In genomic region chr6:143570147-143570853, GRCh38 we compare ENCODE assay signal across 15 cellular contexts. TPM values are rescaled to one million over a fixed set of nuclear protein-coding genes. Genes with fewer than 3 reads are reported as not detected.
DNase-seq lines count a peak whose midpoint lies in the region; ATAC-seq and TF ChIP-seq lines count a peak whose summit lies in the region.
"Had no signal": no experiment of that assay in that cellular context is flagged by ENCODE, and none has a peak within 500 bp of the region (broad histone marks: within the 10 kb centered on the region; RNA-seq: fewer than 3 reads in every experiment).

No MANE protein-coding gene starts in this region.

- H3K9me2 ChIP-seq in GM23338 (ENCODE audit: insufficient read depth) = no peaks in the 10 kb centered on the region

- TF ChIP-seq CTCF in GM23338 (conservative IDR thresholded peaks at IDR 0.05; ENCODE audit: low read depth in 2 of 2) = no peak

- H2BK15ac ChIP-seq in mesendoderm (replicated peaks; ENCODE audit: low read depth) = no peak overlapping the region

- peak overlapping the region; percentile 23; the same call in 1 of the 2 replicates for H3K4me2 ChIP-seq in GM23338
- H3K4me2 ChIP-seq in mesendoderm (ENCODE audit: low read length) = peak overlapping the region; percentile 22
- H3K4me2 ChIP-seq: PC-9 had no signal

- no peaks in the 10 kb centered on the region for H3K36me3 Mint-ChIP-seq in GM23338 (ENCODE audit: low read depth)
- peaks cover 10% of the 10 kb centered on the region for H3K36me3 Mint-ChIP-seq in central memory CD8-positive, alpha-beta T cell (ENCODE audit: insufficient read depth)

- ATAC-seq in GM23338 (peak; percentile 83), HG02840 (IDR thresholded peaks at IDR 0.05; ENCODE audit: low FRiP score, unreplicated experiment) (no peak), GM18511 (IDR thresholded peaks at IDR 0.05; ENCODE audit: unreplicated experiment) (no peak)
- no peak for ATAC-seq in central memory CD8-positive, alpha-beta T cell (replicated peaks; ENCODE audit: extremely low read depth, poor library complexity, severe bottlenecking)

- no peak overlapping the region for H4K8ac ChIP-seq in mesendoderm (ENCODE audit: low read depth, low read length)

- H3K36me3 ChIP-seq in GM23338 (ENCODE audit: insufficient read depth) (no peaks in the 10 kb centered on the region), HUES64 (ENCODE audit: insufficient read depth, low read length) (no peaks in the 10 kb centered on the region), mesendoderm (ENCODE audit: control insufficient read depth, insufficient read depth, low read length) (no peaks in the 10 kb centered on the region)
- H3K36me3 ChIP-seq: SJSA1 had no signal

- no peak overlapping the region for H2BK120ac ChIP-seq in mesendoderm (ENCODE audit: low read depth, low read length)

- H3K27ac Mint-ChIP-seq in GM23338 = no peak overlapping the region
- peak overlapping the region; percentile 59 for H3K27ac Mint-ChIP-seq in central memory CD8-positive, alpha-beta T cell (ENCODE audit: low read depth)

- no peak overlapping the region for H2BK5ac ChIP-seq in mesendoderm (ENCODE audit: low read length)

- DNase-seq in GM23338 (ENCODE audit: low spot score) = peak; percentile 31
- no peak for DNase-seq in central memory CD8-positive, alpha-beta T cell (ENCODE audit: low spot score in 2 of 2)
- peak; percentile 64 for DNase-seq in mesendoderm
- DNase-seq in cortex of kidney (lab: John Stamatoyannopoulos, UW) = no peak
- DNase-seq in NCI-H82 (lab: John Stamatoyannopoulos, UW) = no peak
- DNase-seq: Calu3, DMS79, NCI-H1048, NCI-H1436 treated with DMSO at 0.1 percent for 48 hours, NCI-H2107, PC-9 had no signal

- H3F3A ChIP-seq in GM23338 (replicated peaks; ENCODE audit: low read depth) = no peaks in the 10 kb centered on the region

- WGBS in HUES64 = 55% methylated on average over 13 of the region's 13 CpGs
- WGBS in mesendoderm (ENCODE audit: extremely low coverage, insufficient coverage, low lambda C conversion rate) = no CpG with 5 or more reads among the region's 13 CpGs

- peaks cover 14% of the 10 kb centered on the region for H3K4me1 Mint-ChIP-seq in GM23338
- H3K4me1 Mint-ChIP-seq in central memory CD8-positive, alpha-beta T cell = peaks cover 56% of the 10 kb centered on the region

- no peaks in the 10 kb centered on the region for H3K27me3 ChIP-seq in GM23338 (ENCODE audit: insufficient read depth)
- no peaks in the 10 kb centered on the region for H3K27me3 ChIP-seq in HUES64 (ENCODE audit: insufficient read depth, low read length)
- H3K27me3 ChIP-seq in mesendoderm (ENCODE audit: insufficient read depth, low read length, poor library complexity) = no peaks in the 10 kb centered on the region
- H3K27me3 ChIP-seq: SJSA1 had no signal

- no peaks in the 10 kb centered on the region for H3K9me3 Mint-ChIP-seq in GM23338
- H3K9me3 Mint-ChIP-seq in central memory CD8-positive, alpha-beta T cell = no peaks in the 10 kb centered on the region

- no peak overlapping the region for H3K9ac ChIP-seq in HUES64 (ENCODE audit: low read depth, low read length)
- H3K9ac ChIP-seq in mesendoderm (ENCODE audit: low read length) = no peak overlapping the region

- H2AFZ ChIP-seq in GM23338 = no peak overlapping the region
- H2AFZ ChIP-seq: PC-9 had no signal

- peaks cover 5% of the 10 kb centered on the region for H3K27me3 Mint-ChIP-seq in GM23338 (ENCODE audit: insufficient read depth, low read depth, poor library complexity)
- H3K27me3 Mint-ChIP-seq in central memory CD8-positive, alpha-beta T cell = no peaks in the 10 kb centered on the region

- H3K18ac ChIP-seq in mesendoderm (ENCODE audit: low read length) = no peak overlapping the region

- no peak overlapping the region for H4K5ac ChIP-seq in mesendoderm (ENCODE audit: low read length)

- H3K79me2 ChIP-seq in GM23338 (replicated peaks; ENCODE audit: insufficient read depth) (no peaks in the 10 kb centered on the region), mesendoderm (ENCODE audit: control insufficient read depth, insufficient read depth, low read length) (no peaks in the 10 kb centered on the region)

- no peak overlapping the region for H3K4ac ChIP-seq in mesendoderm (ENCODE audit: low read depth, low read length)

- H3K79me1 ChIP-seq in mesendoderm (ENCODE audit: low read length) = no peaks in the 10 kb centered on the region

- no peaks in the 10 kb centered on the region for H3K9me3 ChIP-seq in HUES64 (ENCODE audit: insufficient read depth, low read depth, low read length)
- H3K9me3 ChIP-seq: SJSA1 had no signal

- no peak overlapping the region for H2AK5ac ChIP-seq in mesendoderm (ENCODE audit: low read length)

- H3K4me3 ChIP-seq in GM23338 (no peak overlapping the region), HUES64 (ENCODE audit: low read length) (0 out of 2 replicates have a peak overlapping the region, but pooled peaks have one; percentile 12), mesendoderm (ENCODE audit: low read length) (no peak overlapping the region)
- H3K4me3 ChIP-seq: PC-9, SJSA1 had no signal

- H3K56ac ChIP-seq in mesendoderm (ENCODE audit: low read length) = peak overlapping the region; percentile 22

- H3K4me1 ChIP-seq in GM23338 (ENCODE audit: insufficient read depth) = no peaks in the 10 kb centered on the region; the same call in 1 of the 2 replicates
- H3K4me1 ChIP-seq in HUES64 (ENCODE audit: insufficient read depth, low read length) = peaks cover 13% of the 10 kb centered on the region
- no peaks in the 10 kb centered on the region for H3K4me1 ChIP-seq in mesendoderm (ENCODE audit: control insufficient read depth, low read depth, low read length)
- H3K4me1 ChIP-seq: SJSA1 had no signal

- H3K27ac ChIP-seq in GM23338 (ENCODE audit: low read depth) (no peak overlapping the region), HUES64 (ENCODE audit: low read depth, low read length) (no peak overlapping the region), mesendoderm (ENCODE audit: low read depth, low read length) (no peak overlapping the region)
- H3K27ac ChIP-seq: PC-9, SJSA1 had no signal

- no peak overlapping the region for H3K23ac ChIP-seq in mesendoderm (ENCODE audit: low read length)

- peak overlapping the region; percentile 12 for H3K4me3 Mint-ChIP-seq in GM23338
- no peak overlapping the region for H3K4me3 Mint-ChIP-seq in central memory CD8-positive, alpha-beta T cell

- H4K20me1 ChIP-seq in GM23338 (replicated peaks; ENCODE audit: insufficient read depth) = no peaks in the 10 kb centered on the region

TF ChIP-seq in GM23338, 12 proteins besides CTCF, POLR2A, EP300 and RAD21 (continues in another document):
- TF ChIP-seq EZH2phosphoT487 (IDR thresholded peaks at IDR 0.05; ENCODE audit: unreplicated experiment) = no peak
- no peak for TF ChIP-seq EZH2 (IDR thresholded peaks at IDR 0.05; ENCODE audit: low read depth, unreplicated experiment)
- TF ChIP-seq POLR2AphosphoS5 (IDR thresholded peaks at IDR 0.05; ENCODE audit: low read depth) = no peak

RNA-seq across cellular contexts. Expression of gene FUCA2, which starts 58.8 kb away (rescaled TPM):
- total RNA-seq in GM23338 (2014; rRNA removed; shearing (Covaris generic)) = 33.4 and 43.1 TPM in 2 replicates
- 30.0 and 31.8 TPM in 2 replicates for polyA plus RNA-seq in GM23338 (2016; fragmentation: Nextera tagmentation; extraction: Ambion mirVana)
- 39.6 TPM for polyA plus RNA-seq in HUES64 (2013, experiment 1 of 2)
- 39.9 TPM for polyA plus RNA-seq in HUES64 (2013, experiment 2 of 2)
- polyA plus RNA-seq in mesendoderm (2013, experiment 1 of 2) = 29.0 TPM
- 30.0 TPM for polyA plus RNA-seq in mesendoderm (2013, experiment 2 of 2)

Comparison
In these comparisons a context has a peak if more than half of its experiments do, and no peak if none do; other contexts are left out.
1. DNase-seq: peak in GM23338 (single experiment) and mesendoderm (single experiment); none in central memory CD8-positive, alpha-beta T cell (0 of 2), cortex of kidney (single experiment) and NCI-H82 (single experiment).